ENCODE assay signal across 1 cellular context in the genomic region with DNA sequence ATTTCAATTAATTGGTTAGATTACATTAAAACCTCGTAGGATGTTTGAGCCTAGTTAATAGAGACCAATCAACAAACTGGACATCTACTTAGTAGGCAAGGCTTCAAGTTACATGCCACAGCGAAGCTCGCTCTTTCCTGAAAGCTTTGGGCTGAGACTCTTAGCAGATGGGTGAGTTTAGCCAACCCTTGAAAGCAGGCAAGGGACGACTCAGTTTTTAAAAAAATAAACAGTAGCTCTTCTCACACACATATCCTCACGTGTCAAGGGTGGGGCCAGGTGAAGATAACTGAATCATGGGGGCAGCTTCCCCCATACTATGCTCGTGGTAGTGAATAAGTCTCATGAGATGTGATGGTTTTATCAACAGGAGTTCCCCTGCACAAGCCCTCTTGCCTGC.
TF ChIP-seq lines count a peak whose summit lies in the region.

No MANE protein-coding gene starts in this region.

TF ChIP-seq in HEK293, 187 proteins besides CTCF, POLR2A, EP300 and RAD21 (continued from another document):
- TF ChIP-seq, protein P1, sequence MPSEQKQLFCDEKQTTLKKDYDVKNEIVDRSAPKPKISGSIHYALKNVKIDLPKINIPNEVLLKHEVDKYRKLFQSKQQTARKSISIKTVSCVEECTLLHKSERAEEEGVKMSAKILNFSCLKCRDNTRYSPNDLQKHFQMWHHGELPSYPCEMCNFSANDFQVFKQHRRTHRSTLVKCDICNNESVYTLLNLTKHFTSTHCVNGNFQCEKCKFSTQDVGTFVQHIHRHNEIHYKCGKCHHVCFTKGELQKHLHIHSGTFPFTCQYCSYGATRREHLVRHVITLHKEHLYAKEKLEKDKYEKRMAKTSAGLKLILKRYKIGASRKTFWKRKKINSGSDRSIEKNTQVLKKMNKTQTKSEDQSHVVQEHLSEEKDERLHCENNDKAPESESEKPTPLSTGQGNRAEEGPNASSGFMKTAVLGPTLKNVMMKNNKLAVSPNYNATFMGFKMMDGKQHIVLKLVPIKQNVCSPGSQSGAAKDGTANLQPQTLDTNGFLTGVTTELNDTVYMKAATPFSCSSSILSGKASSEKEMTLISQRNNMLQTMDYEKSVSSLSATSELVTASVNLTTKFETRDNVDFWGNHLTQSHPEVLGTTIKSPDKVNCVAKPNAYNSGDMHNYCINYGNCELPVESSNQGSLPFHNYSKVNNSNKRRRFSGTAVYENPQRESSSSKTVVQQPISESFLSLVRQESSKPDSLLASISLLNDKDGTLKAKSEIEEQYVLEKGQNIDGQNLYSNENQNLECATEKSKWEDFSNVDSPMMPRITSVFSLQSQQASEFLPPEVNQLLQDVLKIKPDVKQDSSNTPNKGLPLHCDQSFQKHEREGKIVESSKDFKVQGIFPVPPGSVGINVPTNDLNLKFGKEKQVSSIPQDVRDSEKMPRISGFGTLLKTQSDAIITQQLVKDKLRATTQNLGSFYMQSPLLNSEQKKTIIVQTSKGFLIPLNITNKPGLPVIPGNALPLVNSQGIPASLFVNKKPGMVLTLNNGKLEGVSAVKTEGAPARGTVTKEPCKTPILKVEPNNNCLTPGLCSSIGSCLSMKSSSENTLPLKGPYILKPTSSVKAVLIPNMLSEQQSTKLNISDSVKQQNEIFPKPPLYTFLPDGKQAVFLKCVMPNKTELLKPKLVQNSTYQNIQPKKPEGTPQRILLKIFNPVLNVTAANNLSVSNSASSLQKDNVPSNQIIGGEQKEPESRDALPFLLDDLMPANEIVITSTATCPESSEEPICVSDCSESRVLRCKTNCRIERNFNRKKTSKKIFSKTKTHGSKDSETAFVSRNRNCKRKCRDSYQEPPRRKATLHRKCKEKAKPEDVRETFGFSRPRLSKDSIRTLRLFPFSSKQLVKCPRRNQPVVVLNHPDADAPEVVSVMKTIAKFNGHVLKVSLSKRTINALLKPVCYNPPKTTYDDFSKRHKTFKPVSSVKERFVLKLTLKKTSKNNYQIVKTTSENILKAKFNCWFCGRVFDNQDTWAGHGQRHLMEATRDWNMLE (tag by site-specific recombination; conservative IDR thresholded peaks at IDR 0.05; ENCODE audit: low read depth) = no peak
- TF ChIP-seq SALL2 (tag by site-specific recombination; IDR thresholded peaks at IDR 0.05; ENCODE audit: borderline replicate concordance) (no peak), ZNF416 (tag by site-specific recombination; IDR thresholded peaks at IDR 0.05) (no peak), ZNF830 (tag by site-specific recombination; IDR thresholded peaks at IDR 0.05; ENCODE audit: low read depth) (no peak), ZNF266 (tag by site-specific recombination; IDR thresholded peaks at IDR 0.05; ENCODE audit: low read depth) (no peak)
- TF ChIP-seq, protein P2, sequence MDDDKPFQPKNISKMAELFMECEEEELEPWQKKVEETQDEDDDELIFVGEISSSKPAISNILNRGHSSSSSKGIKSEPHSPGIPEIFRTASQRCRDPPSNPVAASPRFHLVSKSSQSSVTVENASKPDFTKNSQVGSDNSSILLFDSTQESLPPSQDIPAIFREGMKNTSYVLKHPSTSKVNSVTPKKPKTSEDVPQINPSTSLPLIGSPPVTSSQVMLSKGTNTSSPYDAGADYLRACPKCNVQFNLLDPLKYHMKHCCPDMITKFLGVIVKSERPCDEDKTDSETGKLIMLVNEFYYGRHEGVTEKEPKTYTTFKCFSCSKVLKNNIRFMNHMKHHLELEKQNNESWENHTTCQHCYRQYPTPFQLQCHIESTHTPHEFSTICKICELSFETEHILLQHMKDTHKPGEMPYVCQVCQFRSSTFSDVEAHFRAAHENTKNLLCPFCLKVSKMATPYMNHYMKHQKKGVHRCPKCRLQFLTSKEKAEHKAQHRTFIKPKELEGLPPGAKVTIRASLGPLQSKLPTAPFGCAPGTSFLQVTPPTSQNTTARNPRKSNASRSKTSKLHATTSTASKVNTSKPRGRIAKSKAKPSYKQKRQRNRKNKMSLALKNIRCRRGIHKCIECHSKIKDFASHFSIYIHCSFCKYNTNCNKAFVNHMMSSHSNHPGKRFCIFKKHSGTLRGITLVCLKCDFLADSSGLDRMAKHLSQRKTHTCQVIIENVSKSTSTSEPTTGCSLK (tag by site-specific recombination; IDR thresholded peaks at IDR 0.05) = no peak
TF ChIP-seq in HEK293: peak in this region for 0.
